In genomic region chrX:77065896-77066295, GRCh38 we compare ENCODE assay signal across 35 cellular contexts.
"Had no signal": no experiment of that assay in that cellular context is flagged by ENCODE, and none has a peak within 500 bp of the region (broad histone marks: within the 10 kb centered on the region; RNA-seq: fewer than 3 reads in every experiment).

No MANE protein-coding gene starts in this region.

- H3K9me3 Mint-ChIP-seq: activated naive CD4-positive, alpha-beta T cell treated with anti-CD3 and anti-CD28 coated beads for 36 hours; activated naive CD4-positive, alpha-beta T cell treated with anti-CD3 and anti-CD28 coated beads, Interleukin-2, amount 10 ng/mL, durations not matched to agents 7 days and 5 days; activated naive CD4-positive, alpha-beta T cell treated with anti-CD3 and anti-CD28 coated beads, Interleukin-2, amount 50 U/mL, for 24 hours; activated naive CD4-positive, alpha-beta T cell treated with anti-CD3 and anti-CD28 coated beads, Interleukin-2, amount 50 U/mL, for 72 hours; activated naive CD8-positive, alpha-beta T cell treated with anti-CD3 and anti-CD28 coated beads for 36 hours; activated naive CD8-positive, alpha-beta T cell treated with anti-CD3 and anti-CD28 coated beads, Interleukin-2, amount 10 ng/mL, durations not matched to agents 7 days and 5 days; activated naive CD8-positive, alpha-beta T cell treated with anti-CD3 and anti-CD28 coated beads, Interleukin-2, amount 50 U/mL, for 24 hours; activated T-cell treated with anti-CD3 and anti-CD28 coated beads, Interleukin-2, amount 50 U/mL, for 24 hours; activated T-cell treated with anti-CD3 and anti-CD28 coated beads, Interleukin-2, amount 50 U/mL, for 4 hours; activated T-cell treated with anti-CD3 and anti-CD28 coated beads, Interleukin-2, amount 50 U/mL, for 72 hours; activated T-helper 1 cell treated with anti-CD3 and anti-CD28 coated beads, Interleukin-12 subunit alpha, Interleukin-12 subunit beta, Interleukin-2, Interleukin-4 antibody, amounts not matched to agents 30 ng/mL and 10 ng/mL and 1 ng/mL, durations not matched to agents 14 hours and 24 hours and 36 hours; activated T-helper 17 cell treated with anti-CD3 and anti-CD28 coated beads, Interleukin-2, amount 50 U/mL, for 72 hours; activated T-helper 2 cell treated with anti-CD3 and anti-CD28 coated beads, Interferon-gamma antibody, Interleukin-2, Interleukin-4, amounts not matched to agents 10 μg/mL and 5 μg/mL and 100 μg/mL, durations not matched to agents 14 hours and 24 hours and 36 hours; central memory CD8-positive, alpha-beta T cell had no signal

- H3K27me3 Mint-ChIP-seq: activated naive CD4-positive, alpha-beta T cell treated with anti-CD3 and anti-CD28 coated beads, Interleukin-2, amount 10 ng/mL, durations not matched to agents 7 days and 5 days; activated naive CD4-positive, alpha-beta T cell treated with anti-CD3 and anti-CD28 coated beads, Interleukin-2, amount 50 U/mL, for 24 hours; activated naive CD8-positive, alpha-beta T cell treated with anti-CD3 and anti-CD28 coated beads for 36 hours; activated naive CD8-positive, alpha-beta T cell treated with anti-CD3 and anti-CD28 coated beads, Interleukin-2, amount 10 ng/mL, durations not matched to agents 7 days and 5 days; activated naive CD8-positive, alpha-beta T cell treated with anti-CD3 and anti-CD28 coated beads, Interleukin-2, amount 50 U/mL, for 24 hours; brain; central memory CD8-positive, alpha-beta T cell had no signal

- DNase-seq: activated effector memory CD4-positive, alpha-beta T cell treated with anti-CD3 and anti-CD28 coated beads, Interleukin-2, amount 50 U/mL, for 16 hours; activated effector memory CD4-positive, alpha-beta T cell treated with Interleukin-2 at 50 U/mL for 16 hours; activated gamma-delta T cell; activated gamma-delta T cell treated with Interleukin-2 at 50 U/mL for 16 hours; activated naive CD4-positive, alpha-beta T cell; activated naive CD4-positive, alpha-beta T cell treated with anti-CD3 and anti-CD28 coated beads for 36 hours; activated naive CD4-positive, alpha-beta T cell treated with anti-CD3 and anti-CD28 coated beads, Interleukin-2, amount 10 ng/mL, durations not matched to agents 7 days and 5 days; activated naive CD4-positive, alpha-beta T cell treated with anti-CD3 and anti-CD28 coated beads, Interleukin-2, amount 50 U/mL, for 16 hours; activated naive CD4-positive, alpha-beta T cell treated with Interleukin-2 at 50 U/mL for 16 hours; activated naive CD8-positive, alpha-beta T cell treated with anti-CD3 and anti-CD28 coated beads for 36 hours; activated naive CD8-positive, alpha-beta T cell treated with anti-CD3 and anti-CD28 coated beads, Interleukin-2, amount 10 ng/mL, durations not matched to agents 7 days and 5 days; activated naive CD8-positive, alpha-beta T cell treated with anti-CD3 and anti-CD28 coated beads, Interleukin-2, amount 50 U/mL, for 24 hours; activated T-cell treated with anti-CD3 and anti-CD28 coated beads, Interleukin-2, amount 50 U/mL, for 1 hour; activated T-cell treated with anti-CD3 and anti-CD28 coated beads, Interleukin-2, amount 50 U/mL, for 24 hours; activated T-cell treated with anti-CD3 and anti-CD28 coated beads, Interleukin-2, amount 50 U/mL, for 4 hours; activated T-cell treated with anti-CD3 and anti-CD28 coated beads, Interleukin-2, amount 50 U/mL, for 48 hours; activated T-cell treated with anti-CD3 and anti-CD28 coated beads, Interleukin-2, amount 50 U/mL, for 72 hours; adrenal gland; amniotic stem cell; amygdala; anterior cingulate cortex; aorta; body of pancreas; brain microvascular endothelial cell; caudate nucleus; central memory CD4-positive, alpha-beta T cell; cerebellar nuclear complex had no signal

- H3K36me3 Mint-ChIP-seq: activated naive CD4-positive, alpha-beta T cell treated with anti-CD3 and anti-CD28 coated beads, Interleukin-2, amount 10 ng/mL, durations not matched to agents 7 days and 5 days; activated naive CD4-positive, alpha-beta T cell treated with anti-CD3 and anti-CD28 coated beads, Interleukin-2, amount 50 U/mL, for 24 hours; activated naive CD4-positive, alpha-beta T cell treated with anti-CD3 and anti-CD28 coated beads, Interleukin-2, amount 50 U/mL, for 72 hours; activated naive CD8-positive, alpha-beta T cell; activated naive CD8-positive, alpha-beta T cell treated with anti-CD3 and anti-CD28 coated beads for 36 hours; activated naive CD8-positive, alpha-beta T cell treated with anti-CD3 and anti-CD28 coated beads, Interleukin-2, amount 10 ng/mL, durations not matched to agents 7 days and 5 days; brain had no signal

- H3K4me3 Mint-ChIP-seq: activated naive CD4-positive, alpha-beta T cell treated with anti-CD3 and anti-CD28 coated beads for 36 hours; activated naive CD4-positive, alpha-beta T cell treated with anti-CD3 and anti-CD28 coated beads, Interleukin-2, amount 10 ng/mL, durations not matched to agents 7 days and 5 days; activated naive CD4-positive, alpha-beta T cell treated with anti-CD3 and anti-CD28 coated beads, Interleukin-2, amount 50 U/mL, for 24 hours; activated naive CD8-positive, alpha-beta T cell; activated naive CD8-positive, alpha-beta T cell treated with anti-CD3 and anti-CD28 coated beads for 36 hours; activated naive CD8-positive, alpha-beta T cell treated with anti-CD3 and anti-CD28 coated beads, Interleukin-2, amount 10 ng/mL, durations not matched to agents 7 days and 5 days; activated naive CD8-positive, alpha-beta T cell treated with anti-CD3 and anti-CD28 coated beads, Interleukin-2, amount 50 U/mL, for 24 hours; activated T-cell treated with anti-CD3 and anti-CD28 coated beads, Interleukin-2, amount 50 U/mL, for 24 hours; activated T-cell treated with anti-CD3 and anti-CD28 coated beads, Interleukin-2, amount 50 U/mL, for 4 hours; activated T-cell treated with anti-CD3 and anti-CD28 coated beads, Interleukin-2, amount 50 U/mL, for 72 hours; activated T-helper 1 cell treated with anti-CD3 and anti-CD28 coated beads, Interleukin-12 subunit alpha, Interleukin-12 subunit beta, Interleukin-2, Interleukin-4 antibody, amounts not matched to agents 30 ng/mL and 10 ng/mL and 1 ng/mL, durations not matched to agents 14 hours and 24 hours and 36 hours; activated T-helper 17 cell treated with anti-CD3 and anti-CD28 coated beads, Interleukin-2, amount 50 U/mL, for 72 hours; brain; central memory CD8-positive, alpha-beta T cell had no signal

- H3K27ac Mint-ChIP-seq: activated naive CD4-positive, alpha-beta T cell treated with anti-CD3 and anti-CD28 coated beads for 36 hours; activated naive CD4-positive, alpha-beta T cell treated with anti-CD3 and anti-CD28 coated beads, Interleukin-2, amount 10 ng/mL, durations not matched to agents 7 days and 5 days; activated naive CD4-positive, alpha-beta T cell treated with anti-CD3 and anti-CD28 coated beads, Interleukin-2, amount 50 U/mL, for 24 hours; activated naive CD4-positive, alpha-beta T cell treated with anti-CD3 and anti-CD28 coated beads, Interleukin-2, amount 50 U/mL, for 72 hours; activated naive CD8-positive, alpha-beta T cell; activated naive CD8-positive, alpha-beta T cell treated with anti-CD3 and anti-CD28 coated beads for 36 hours; activated naive CD8-positive, alpha-beta T cell treated with anti-CD3 and anti-CD28 coated beads, Interleukin-2, amount 10 ng/mL, durations not matched to agents 7 days and 5 days; activated naive CD8-positive, alpha-beta T cell treated with anti-CD3 and anti-CD28 coated beads, Interleukin-2, amount 50 U/mL, for 24 hours; activated T-cell treated with anti-CD3 and anti-CD28 coated beads, Interleukin-2, amount 50 U/mL, for 24 hours; activated T-cell treated with anti-CD3 and anti-CD28 coated beads, Interleukin-2, amount 50 U/mL, for 72 hours; activated T-helper 1 cell treated with anti-CD3 and anti-CD28 coated beads, Interleukin-12 subunit alpha, Interleukin-12 subunit beta, Interleukin-2, Interleukin-4 antibody, amounts not matched to agents 30 ng/mL and 10 ng/mL and 1 ng/mL, durations not matched to agents 14 hours and 24 hours and 36 hours; activated T-helper 17 cell treated with anti-CD3 and anti-CD28 coated beads, Interleukin-2, amount 50 U/mL, for 72 hours; activated T-helper 2 cell treated with anti-CD3 and anti-CD28 coated beads, Interferon-gamma antibody, Interleukin-2, Interleukin-4, amounts not matched to agents 10 μg/mL and 5 μg/mL and 100 μg/mL, durations not matched to agents 14 hours and 24 hours and 36 hours; brain had no signal
